In genomic region chr12:123853401-123854070, GRCh38 we compare ENCODE assay signal across 17 cellular contexts.
"Had no signal": no experiment of that assay in that cellular context is flagged by ENCODE, and none has a peak within 500 bp of the region (broad histone marks: within the 10 kb centered on the region; RNA-seq: fewer than 3 reads in every experiment).

No MANE protein-coding gene starts in this region.

- H3K27ac ChIP-seq: esophagus squamous epithelium, gastroesophageal sphincter, left lung, lower lobe of right lung, sigmoid colon, skin epidermis, thyroid gland had no signal

- H3K4me3 ChIP-seq: esophagus squamous epithelium, gastroesophageal sphincter, left lung, lower lobe of right lung, sigmoid colon, skin epidermis, thyroid gland had no signal

- H3K9me3 ChIP-seq: esophagus squamous epithelium, gastroesophageal sphincter, left lung, lower lobe of right lung, sigmoid colon, thyroid gland had no signal

- DNase-seq: caudate nucleus; effector memory CD4-positive, alpha-beta T cell; esophagus squamous epithelium; foreskin fibroblast; glutamatergic neuron; islet precursor cell; left lung; lower lobe of right lung; midbrain; naive B cell; sigmoid colon; stimulated activated CD4-positive, alpha-beta T cell treated with anti-CD3 and anti-CD28 coated beads, Interleukin-12 subunit alpha, Interleukin-12 subunit beta, amount 100 ng/mL, for 4 hours; stimulated activated CD4-positive, alpha-beta T cell treated with anti-CD3 and anti-CD28 coated beads, Interleukin-2, amount 100 ng/mL, for 48 hours; stimulated activated naive CD4-positive, alpha-beta T cell treated with Interleukin-2 at 50 U/mL for 16 hours; thyroid gland had no signal

- H3K36me3 ChIP-seq: esophagus squamous epithelium, gastroesophageal sphincter, left lung, lower lobe of right lung, sigmoid colon, thyroid gland had no signal

- H3K4me1 ChIP-seq: esophagus squamous epithelium, gastroesophageal sphincter, left lung, lower lobe of right lung, sigmoid colon, thyroid gland had no signal

- H3K27me3 ChIP-seq: sigmoid colon, thyroid gland had no signal

- ATAC-seq: gastroesophageal sphincter, left lung, lower lobe of right lung had no signal
